9 cellular contexts compared by ENCODE assay signal in genomic region chr2:120675460-120676130, GRCh38.
DNase-seq lines count a peak whose midpoint lies in the region; ATAC-seq, FAIRE-seq and TF ChIP-seq lines count a peak whose summit lies in the region.
"Had no signal": no experiment of that assay in that cellular context is flagged by ENCODE, and none has a peak within 500 bp of the region (broad histone marks: within the 10 kb centered on the region; RNA-seq: fewer than 3 reads in every experiment).

No MANE protein-coding gene starts in this region.

- H3K36me3 ChIP-seq in pancreas: no peaks in the 10 kb centered on the region

- H3K9me3 ChIP-seq in pancreas: no peaks in the 10 kb centered on the region

- H3K27me3 ChIP-seq in foreskin keratinocyte (peaks cover 20% of the 10 kb centered on the region), pancreas (no peaks in the 10 kb centered on the region)

- TF ChIP-seq CTCF in foreskin keratinocyte (conservative IDR thresholded peaks at IDR 0.05): peak; percentile 93
- peak; percentile 57 to 87 (median 72) for TF ChIP-seq CTCF in pancreas (IDR thresholded peaks at IDR 0.05)

- H3K4me1 ChIP-seq in foreskin keratinocyte (no peaks in the 10 kb centered on the region), pancreas (no peaks in the 10 kb centered on the region)

- ATAC-seq in foreskin keratinocyte (peak; percentile 78), pancreas (peak; percentile 71 to 91 (median 80)), GM18870 (IDR thresholded peaks at IDR 0.05; ENCODE audit: unreplicated experiment) (no peak), HG03159 (IDR thresholded peaks at IDR 0.05; ENCODE audit: unreplicated experiment) (no peak)

- H3K27ac ChIP-seq in foreskin keratinocyte (no peak overlapping the region), pancreas (no peak overlapping the region)

- intact Hi-C loops in pancreas (cut with DNase I): loop anchor here in 1 of 3 donors (10.0 kb wide), 1 partner anchor 361 kb away; no protein-coding TSS in a partner anchor

- H3K4me3 ChIP-seq in pancreas: no peak overlapping the region

- FAIRE-seq in pancreas (lab: Jason Lieb, UNC): no peak
- FAIRE-seq: G401.6 had no signal

- DNase-seq in stimulated activated naive CD4-positive, alpha-beta T cell (lab: John Stamatoyannopoulos, UW): peak in 4 of 6 experiments; percentile 10 to 48 (median 24)
- DNase-seq in stimulated activated naive CD4-positive, alpha-beta T cell treated with Interleukin-2 at 50 U/mL for 16 hours (lab: John Stamatoyannopoulos, UW): no peak
- DNase-seq in NCI-H69 (lab: John Stamatoyannopoulos, UW): peak; percentile 46
- peak; percentile 35 for DNase-seq in activated T-cell treated with anti-CD3 and anti-CD28 coated beads for 48 hours (ENCODE audit: low read depth)
- peak in 1 of 2 donors; percentile 44 for DNase-seq in foreskin keratinocyte
- DNase-seq in pancreas: peak; percentile 50 to 89 (median 76)

- WGBS in pancreas, 2 donors: 25 to 28% methylated on average over 26 of the region's 26 CpGs

Comparison
In these comparisons a context has a peak if more than half of its experiments do, and no peak if none do; other contexts are left out.
1. ATAC-seq: peak in foreskin keratinocyte (single experiment) and pancreas (4 of 4); none in GM18870 (single experiment) and HG03159 (single experiment).